Comparison of ENCODE assay signal across 33 cellular contexts in the genomic region with DNA sequence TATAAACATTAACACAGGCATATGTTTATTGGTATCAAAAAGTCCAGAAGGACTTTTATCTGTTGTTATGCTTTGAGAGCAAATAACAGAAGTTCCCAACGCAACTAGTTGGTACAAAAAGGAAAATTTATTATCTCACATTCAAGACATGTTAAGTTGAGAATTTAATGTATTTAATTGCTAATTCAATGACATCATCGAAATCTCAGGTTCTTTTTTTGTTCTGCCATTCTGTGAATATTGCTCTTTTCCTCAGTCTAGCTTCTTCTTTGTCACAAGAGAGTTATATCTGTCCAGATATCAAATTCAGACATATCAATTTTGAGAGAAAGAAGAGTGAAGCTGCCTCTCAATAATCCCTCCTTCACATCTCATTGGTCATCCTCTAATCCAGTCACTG.
"Had no signal": no experiment of that assay in that cellular context is flagged by ENCODE, and none has a peak within 500 bp of the region (broad histone marks: within the 10 kb centered on the region; RNA-seq: fewer than 3 reads in every experiment).

No MANE protein-coding gene starts in this region.

- H3K9me3 ChIP-seq: adrenal gland, ascending aorta, body of pancreas, breast epithelium had no signal

- FAIRE-seq: astrocyte, bronchial epithelial cell had no signal

- H3K27me3 ChIP-seq: adrenal gland, ascending aorta, body of pancreas, brain microvascular endothelial cell, breast epithelium, cardiac muscle cell had no signal

- H3K4me3 ChIP-seq: adrenal gland, ascending aorta, body of pancreas, breast epithelium, cardiac muscle cell had no signal

- DNase-seq: activated effector memory CD4-positive, alpha-beta T cell treated with anti-CD3 and anti-CD28 coated beads, Interleukin-2, amount 50 U/mL, for 16 hours; activated effector memory CD4-positive, alpha-beta T cell treated with Interleukin-2 at 50 U/mL for 16 hours; activated gamma-delta T cell; activated gamma-delta T cell treated with Interleukin-2 at 50 U/mL for 16 hours; activated naive CD4-positive, alpha-beta T cell; activated naive CD4-positive, alpha-beta T cell treated with anti-CD3 and anti-CD28 coated beads for 36 hours; activated naive CD4-positive, alpha-beta T cell treated with anti-CD3 and anti-CD28 coated beads, Interleukin-2, amount 10 ng/mL, durations not matched to agents 7 days and 5 days; activated naive CD4-positive, alpha-beta T cell treated with anti-CD3 and anti-CD28 coated beads, Interleukin-2, amount 50 U/mL, for 16 hours; activated naive CD4-positive, alpha-beta T cell treated with Interleukin-2 at 50 U/mL for 16 hours; activated naive CD8-positive, alpha-beta T cell treated with anti-CD3 and anti-CD28 coated beads for 36 hours; activated naive CD8-positive, alpha-beta T cell treated with anti-CD3 and anti-CD28 coated beads, Interleukin-2, amount 10 ng/mL, durations not matched to agents 7 days and 5 days; activated naive CD8-positive, alpha-beta T cell treated with anti-CD3 and anti-CD28 coated beads, Interleukin-2, amount 50 U/mL, for 24 hours; activated T-cell treated with anti-CD3 and anti-CD28 coated beads, Interleukin-2, amount 50 U/mL, for 24 hours; activated T-cell treated with anti-CD3 and anti-CD28 coated beads, Interleukin-2, amount 50 U/mL, for 4 hours; activated T-cell treated with anti-CD3 and anti-CD28 coated beads, Interleukin-2, amount 50 U/mL, for 48 hours; activated T-cell treated with anti-CD3 and anti-CD28 coated beads, Interleukin-2, amount 50 U/mL, for 72 hours; adrenal gland; amniotic stem cell; amygdala; anterior cingulate cortex; aorta; body of pancreas; brain microvascular endothelial cell; caudate nucleus; central memory CD4-positive, alpha-beta T cell; cerebellar nuclear complex had no signal

- ATAC-seq: activated naive CD4-positive, alpha-beta T cell treated with anti-CD3 and anti-CD28 coated beads, Interleukin-2, amount 50 U/mL, for 72 hours; activated naive CD8-positive, alpha-beta T cell treated with anti-CD3 and anti-CD28 coated beads, Interleukin-2, amount 50 U/mL, for 24 hours; activated T-cell treated with anti-CD3 and anti-CD28 coated beads, Interleukin-2, amount 50 U/mL, for 4 hours; activated T-cell treated with anti-CD3 and anti-CD28 coated beads, Interleukin-2, amount 50 U/mL, for 72 hours; activated T-helper 17 cell treated with anti-CD3 and anti-CD28 coated beads, Interleukin-2, amount 50 U/mL, for 72 hours; body of pancreas had no signal

- H3K36me3 ChIP-seq: adrenal gland, ascending aorta, brain microvascular endothelial cell, breast epithelium, cardiac muscle cell had no signal

- H3K27ac ChIP-seq: adrenal gland, ascending aorta, body of pancreas, brain microvascular endothelial cell, breast epithelium, cardiac muscle cell had no signal

- H3K4me1 ChIP-seq: adrenal gland, ascending aorta, body of pancreas, breast epithelium had no signal
